13 cellular contexts compared by ENCODE assay signal in genomic region chr20:38536310-38536709, GRCh38.
DNase-seq lines count a peak whose midpoint lies in the region; TF ChIP-seq lines count a peak whose summit lies in the region.
"Had no signal": no experiment of that assay in that cellular context is flagged by ENCODE, and none has a peak within 500 bp of the region (broad histone marks: within the 10 kb centered on the region; RNA-seq: fewer than 3 reads in every experiment).

No MANE protein-coding gene starts in this region.

- DNase-seq in HFF-Myc (ENCODE audit: extremely low read depth, low read depth), result peak; percentile 22
- DNase-seq in RWPE1 (ENCODE audit: low spot score), result peak; percentile 67
- DNase-seq in fibroblast of gingiva (ENCODE audit: low read depth), result peak; percentile 2
- DNase-seq in stromal cell of bone marrow (ENCODE audit: low read depth), result peak; percentile 17
- DNase-seq in HK-2 (ENCODE audit: unreplicated experiment), result no peak
- no peak for DNase-seq in stimulated activated CD4-positive, alpha-beta T cell treated with anti-CD3 and anti-CD28 coated beads, Interleukin-4, amount 100 ng/mL, for 4 hours
- no peak for DNase-seq in NCI-H748 treated with DMSO at 0.1 percent for 48 hours (lab: John Stamatoyannopoulos, UW)
- DNase-seq: head of caudate nucleus, left ventricle myocardium inferior, NCI-H1694 treated with DMSO at 0.1 percent for 48 hours, trophoblast cell had no signal

- H3K4me3 ChIP-seq in HFF-Myc (replicated peaks; ENCODE audit: low read depth, low read length), result no peak overlapping the region
- H3K4me3 ChIP-seq: left ventricle myocardium inferior, prostate gland had no signal

- CTCF ChIA-PET in RWPE1 (lab: Yijun Ruan, JAX), result no interaction called here

- TF ChIP-seq CTCF in HFF-Myc (IDR thresholded peaks at IDR 0.05; ENCODE audit: low read depth, low read length, missing control alignments), result no peak
- no peak for TF ChIP-seq CTCF in RWPE1 (conservative IDR thresholded peaks at IDR 0.05; ENCODE audit: low read depth)

- H3K27ac ChIP-seq in RWPE1, result no peak overlapping the region
- H3K27ac ChIP-seq: HL-60, left ventricle myocardium inferior, prostate gland had no signal

- POLR2A ChIA-PET in RWPE1 (lab: Yijun Ruan, JAX; ENCODE audit: low non-redundant PET), result no interaction called here

Comparison
In these comparisons a context has a peak if more than half of its experiments do, and no peak if none do; other contexts are left out.
1. DNase-seq: peak in HFF-Myc (single experiment), RWPE1 (single experiment), fibroblast of gingiva (single experiment) and stromal cell of bone marrow (single experiment); none in HK-2 (single experiment), stimulated activated CD4-positive, alpha-beta T cell treated with anti-CD3 and anti-CD28 coated beads, Interleukin-4, amount 100 ng/mL, for 4 hours (0 of 2) and NCI-H748 treated with DMSO at 0.1 percent for 48 hours (single experiment).